In the genomic region with DNA sequence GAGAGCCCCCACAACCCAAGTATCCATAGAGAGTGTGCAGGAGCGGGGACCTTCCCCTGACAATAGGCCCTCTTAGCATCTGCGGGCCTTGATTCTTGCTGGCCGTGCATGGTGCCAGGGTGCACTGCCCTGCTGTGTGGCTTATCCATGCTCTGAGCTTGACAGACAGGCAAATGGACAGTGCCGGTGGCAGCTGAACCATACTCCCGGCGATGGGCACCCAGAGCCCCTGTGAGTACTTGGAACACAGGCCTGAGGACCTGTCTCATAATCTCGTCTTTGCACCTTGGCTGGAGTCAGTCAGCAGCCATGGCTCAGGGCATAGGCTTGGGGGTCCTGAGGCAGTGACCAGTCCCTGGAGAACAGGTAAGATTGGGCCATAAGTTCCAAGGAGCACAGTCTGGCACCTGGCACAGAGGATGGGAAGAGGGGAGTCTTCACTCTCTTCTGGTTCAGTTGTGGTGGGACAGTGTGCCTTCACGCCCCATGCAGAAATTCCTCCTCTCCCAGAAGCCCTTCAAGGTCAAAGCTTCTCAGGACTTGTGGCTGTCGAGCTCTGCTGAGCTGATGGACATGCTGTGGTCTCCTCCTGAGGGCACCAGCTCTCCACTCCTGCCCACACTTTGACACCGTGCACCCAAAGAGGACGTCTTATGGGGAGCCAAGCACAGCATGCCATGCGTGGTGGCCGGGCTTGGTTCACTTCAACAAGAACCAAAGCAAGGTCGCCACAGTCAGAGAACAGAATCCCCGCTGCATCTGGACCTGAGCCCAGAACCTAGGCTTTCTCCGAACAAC, we compare ENCODE assay signal across 15 cellular contexts. TPM values are rescaled to one million over a fixed set of nuclear protein-coding genes. Genes with fewer than 3 reads are reported as not detected.
DNase-seq lines count a peak whose midpoint lies in the region; ATAC-seq, FAIRE-seq and TF ChIP-seq lines count a peak whose summit lies in the region.
"Had no signal": no experiment of that assay in that cellular context is flagged by ENCODE, and none has a peak within 500 bp of the region (broad histone marks: within the 10 kb centered on the region; RNA-seq: fewer than 3 reads in every experiment).

No MANE protein-coding gene starts in this region.

- TF ChIP-seq EP300 in stomach (IDR thresholded peaks at IDR 0.05) = no peak

- H3K4me1 ChIP-seq in RWPE2 (ENCODE audit: insufficient read depth, poor library complexity, severe bottlenecking) = peaks cover 19% of the 10 kb centered on the region
- no peaks in the 10 kb centered on the region for H3K4me1 ChIP-seq in stomach
- H3K4me1 ChIP-seq: body of pancreas, Peyer's patch had no signal

- H3K27ac Mint-ChIP-seq in chondrocyte (ENCODE audit: unreplicated experiment) = no peak overlapping the region

- no peaks in the 10 kb centered on the region for H3K9me3 Mint-ChIP-seq in chondrocyte (ENCODE audit: low read depth)
- H3K9me3 Mint-ChIP-seq: activated naive CD4-positive, alpha-beta T cell treated with anti-CD3 and anti-CD28 coated beads, Interleukin-2, amount 10 ng/mL, durations not matched to agents 7 days and 5 days had no signal

- peaks cover 24% of the 10 kb centered on the region for H3K36me3 Mint-ChIP-seq in chondrocyte (ENCODE audit: low read depth)

- peaks cover 16% of the 10 kb centered on the region for H3K4me1 Mint-ChIP-seq in chondrocyte (ENCODE audit: low read depth)
- H3K4me1 Mint-ChIP-seq: activated naive CD4-positive, alpha-beta T cell treated with anti-CD3 and anti-CD28 coated beads, Interleukin-2, amount 10 ng/mL, durations not matched to agents 7 days and 5 days had no signal

- no peaks in the 10 kb centered on the region for H3K9me3 ChIP-seq in RWPE2 (ENCODE audit: severe bottlenecking)
- no peaks in the 10 kb centered on the region for H3K9me3 ChIP-seq in stomach
- H3K9me3 ChIP-seq: body of pancreas, neutrophil, Peyer's patch had no signal

- intact Hi-C loops in stomach (cut with DNase I; ENCODE audit: low total_unique reads) = no loop called here

- TF ChIP-seq CTCF in RWPE2 (IDR thresholded peaks at IDR 0.05; ENCODE audit: poor library complexity, severe bottlenecking) = no peak
- no peak for TF ChIP-seq CTCF in chondrocyte (IDR thresholded peaks at IDR 0.05)
- TF ChIP-seq CTCF in stomach (IDR thresholded peaks at IDR 0.05) = no peak
- no peak for TF ChIP-seq CTCF in D721Med (IDR thresholded peaks at IDR 0.05; ENCODE audit: insufficient read depth, missing control alignments)

- no peak for ATAC-seq in RWPE2 (ENCODE audit: low read depth)
- ATAC-seq: body of pancreas had no signal

- H3K36me3 ChIP-seq in RWPE2 (ENCODE audit: low read depth) = peaks cover 55% of the 10 kb centered on the region
- H3K36me3 ChIP-seq in stomach = peaks cover 32 to 93% (median 91%) of the 10 kb centered on the region in 4 donors

- H3K27me3 Mint-ChIP-seq in chondrocyte (ENCODE audit: low read depth) = no peaks in the 10 kb centered on the region
- H3K27me3 Mint-ChIP-seq: activated naive CD4-positive, alpha-beta T cell treated with anti-CD3 and anti-CD28 coated beads, Interleukin-2, amount 10 ng/mL, durations not matched to agents 7 days and 5 days had no signal

- no peak for FAIRE-seq in D721Med (lab: Jason Lieb, UNC)
- FAIRE-seq in GM12892 (lab: Jason Lieb, UNC) = no peak

- H3K4me3 ChIP-seq in RWPE2 (ENCODE audit: severe bottlenecking) (no peak overlapping the region), stomach (no peak overlapping the region)
- H3K4me3 ChIP-seq: body of pancreas, lung, Peyer's patch had no signal

- TF ChIP-seq POLR2A in stomach (IDR thresholded peaks at IDR 0.05) = no peak
- no peak for TF ChIP-seq POLR2A in GM12892 (IDR thresholded peaks at IDR 0.05; ENCODE audit: low read depth, low read length)

- no peak overlapping the region for H3K4me3 Mint-ChIP-seq in chondrocyte (ENCODE audit: unreplicated experiment)
- H3K4me3 Mint-ChIP-seq: activated naive CD4-positive, alpha-beta T cell treated with anti-CD3 and anti-CD28 coated beads, Interleukin-2, amount 10 ng/mL, durations not matched to agents 7 days and 5 days had no signal

- DNase-seq in RWPE2 (ENCODE audit: low spot score) = no peak
- DNase-seq in chondrocyte (ENCODE audit: low spot score) = peak; percentile 83
- peak; percentile 22 for DNase-seq in stomach
- no peak for DNase-seq in D721Med (ENCODE audit: insufficient read length, low spot score)
- DNase-seq in GM12892 (ENCODE audit: insufficient read length) = no peak
- no peak for DNase-seq in HuH-7 (ENCODE audit: low spot score)
- DNase-seq: activated naive CD4-positive, alpha-beta T cell treated with anti-CD3 and anti-CD28 coated beads, Interleukin-2, amount 10 ng/mL, durations not matched to agents 7 days and 5 days; DMS 273 treated with DMSO at 0.1 percent for 48 hours; NCI-H748 treated with DMSO at 0.1 percent for 48 hours; stimulated activated naive CD4-positive, alpha-beta T cell had no signal

- peak overlapping the region; percentile 98 for H3K27ac ChIP-seq in RWPE2 (ENCODE audit: poor library complexity, severe bottlenecking)
- peak overlapping the region; percentile 58 for H3K27ac ChIP-seq in layer of hippocampus (ENCODE audit: low read depth, low read length)
- no peak overlapping the region for H3K27ac ChIP-seq in stomach
- H3K27ac ChIP-seq: body of pancreas, neutrophil, Peyer's patch had no signal

- 87 to 94% (median 93%) methylated on average over 12 to 16 of the region's 16 CpGs for WGBS in stomach, 5 donors

- H3K27me3 ChIP-seq in RWPE2 (ENCODE audit: insufficient read depth, poor library complexity, severe bottlenecking) (no peaks in the 10 kb centered on the region), layer of hippocampus (ENCODE audit: control insufficient read depth, insufficient read depth, low read length) (no peaks in the 10 kb centered on the region), stomach (no peaks in the 10 kb centered on the region)
- H3K27me3 ChIP-seq: body of pancreas, neutrophil, Peyer's patch had no signal

RNA-seq across cellular contexts. Expression of a gene that starts 59.4 kb away (rescaled TPM):
- total RNA-seq in chondrocyte (0.27 to 0.82 TPM (median 0.48 TPM) in 3 replicates), stomach (1 to 10 TPM in 2 of 5 donors, under 1 TPM in 1, not detected in 2; 0.92 to 7.6 (median 4.6) TPM)
- 10 to 100 TPM in 1 of 3 donors, 1 to 10 TPM in 2; 2.9 to 28.4 (median 6.2) TPM for polyA plus RNA-seq in stomach
- polyA plus RNA-seq in GM12892 (2012; ENCODE audit: missing spikeins) = 0.38 TPM

Comparison
In these comparisons a context has a peak if more than half of its experiments do, and no peak if none do; other contexts are left out.
1. DNase-seq: peak in chondrocyte (single experiment) and stomach (single experiment); none in RWPE2 (single experiment), D721Med (single experiment), GM12892 (single experiment) and HuH-7 (single experiment).
2. H3K27ac ChIP-seq: peak in RWPE2 (single experiment) and layer of hippocampus (single experiment); none in stomach (0 of 5).